Comparison of ENCODE assay signal across 1 cellular context in the genomic region with DNA sequence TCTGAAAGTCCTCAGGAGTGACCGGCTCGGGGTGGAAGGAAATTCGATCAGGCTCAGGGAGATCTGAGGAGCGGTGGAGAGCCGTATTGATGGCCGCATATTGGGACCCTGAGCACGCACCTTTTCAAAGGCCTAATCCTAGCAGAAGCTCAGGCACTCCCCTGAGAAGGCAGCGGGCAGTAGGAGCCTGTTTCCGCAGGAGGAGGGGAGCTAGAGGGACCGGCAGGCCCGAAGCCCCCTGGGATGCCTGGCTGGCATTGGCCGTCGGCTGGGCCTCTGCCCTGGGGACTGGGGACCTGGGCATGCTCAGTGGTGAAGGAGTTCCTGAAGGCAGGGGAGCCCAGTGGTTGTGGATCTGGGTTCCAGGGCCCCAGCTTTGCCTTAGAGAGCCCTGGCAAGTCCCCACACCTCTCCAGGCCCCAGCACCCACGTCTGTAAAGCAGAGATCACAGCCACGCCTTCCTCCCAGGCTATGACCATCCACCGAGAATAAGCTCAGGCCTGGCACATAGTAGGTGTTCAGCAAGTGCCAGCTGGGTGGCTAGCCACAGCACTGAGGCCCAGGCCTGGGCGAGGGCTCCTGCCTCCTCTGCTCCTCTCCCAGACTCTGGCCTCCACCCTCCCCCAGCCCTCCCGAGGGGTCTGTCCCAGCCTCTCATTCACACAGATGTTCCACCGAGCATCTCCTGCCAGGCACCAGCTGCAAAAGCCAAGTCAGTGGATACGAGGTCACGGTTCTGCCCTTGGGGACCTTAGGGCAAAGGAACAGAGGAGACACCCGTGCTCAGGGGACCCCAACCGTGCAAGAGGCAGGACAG.
TF ChIP-seq lines count a peak whose summit lies in the region.

No MANE protein-coding gene starts in this region.

TF ChIP-seq in WTC11, 78 proteins besides CTCF, POLR2A, EP300 and RAD21:
- TF ChIP-seq EMX1 (CRISPR knock-in tag; IDR thresholded peaks at IDR 0.05) (no peak), FOXJ3 (CRISPR knock-in tag; IDR thresholded peaks at IDR 0.05; ENCODE audit: borderline replicate concordance) (no peak), NFE2L1 (CRISPR knock-in tag; IDR thresholded peaks at IDR 0.05) (no peak), RORB (CRISPR knock-in tag; IDR thresholded peaks at IDR 0.05) (no peak), ATF1 (CRISPR knock-in tag; IDR thresholded peaks at IDR 0.05) (no peak), ZNF138 (CRISPR knock-in tag; conservative IDR thresholded peaks at IDR 0.05) (no peak), NFATC4 (CRISPR knock-in tag; IDR thresholded peaks at IDR 0.05) (no peak)
- TF ChIP-seq, protein P1, sequence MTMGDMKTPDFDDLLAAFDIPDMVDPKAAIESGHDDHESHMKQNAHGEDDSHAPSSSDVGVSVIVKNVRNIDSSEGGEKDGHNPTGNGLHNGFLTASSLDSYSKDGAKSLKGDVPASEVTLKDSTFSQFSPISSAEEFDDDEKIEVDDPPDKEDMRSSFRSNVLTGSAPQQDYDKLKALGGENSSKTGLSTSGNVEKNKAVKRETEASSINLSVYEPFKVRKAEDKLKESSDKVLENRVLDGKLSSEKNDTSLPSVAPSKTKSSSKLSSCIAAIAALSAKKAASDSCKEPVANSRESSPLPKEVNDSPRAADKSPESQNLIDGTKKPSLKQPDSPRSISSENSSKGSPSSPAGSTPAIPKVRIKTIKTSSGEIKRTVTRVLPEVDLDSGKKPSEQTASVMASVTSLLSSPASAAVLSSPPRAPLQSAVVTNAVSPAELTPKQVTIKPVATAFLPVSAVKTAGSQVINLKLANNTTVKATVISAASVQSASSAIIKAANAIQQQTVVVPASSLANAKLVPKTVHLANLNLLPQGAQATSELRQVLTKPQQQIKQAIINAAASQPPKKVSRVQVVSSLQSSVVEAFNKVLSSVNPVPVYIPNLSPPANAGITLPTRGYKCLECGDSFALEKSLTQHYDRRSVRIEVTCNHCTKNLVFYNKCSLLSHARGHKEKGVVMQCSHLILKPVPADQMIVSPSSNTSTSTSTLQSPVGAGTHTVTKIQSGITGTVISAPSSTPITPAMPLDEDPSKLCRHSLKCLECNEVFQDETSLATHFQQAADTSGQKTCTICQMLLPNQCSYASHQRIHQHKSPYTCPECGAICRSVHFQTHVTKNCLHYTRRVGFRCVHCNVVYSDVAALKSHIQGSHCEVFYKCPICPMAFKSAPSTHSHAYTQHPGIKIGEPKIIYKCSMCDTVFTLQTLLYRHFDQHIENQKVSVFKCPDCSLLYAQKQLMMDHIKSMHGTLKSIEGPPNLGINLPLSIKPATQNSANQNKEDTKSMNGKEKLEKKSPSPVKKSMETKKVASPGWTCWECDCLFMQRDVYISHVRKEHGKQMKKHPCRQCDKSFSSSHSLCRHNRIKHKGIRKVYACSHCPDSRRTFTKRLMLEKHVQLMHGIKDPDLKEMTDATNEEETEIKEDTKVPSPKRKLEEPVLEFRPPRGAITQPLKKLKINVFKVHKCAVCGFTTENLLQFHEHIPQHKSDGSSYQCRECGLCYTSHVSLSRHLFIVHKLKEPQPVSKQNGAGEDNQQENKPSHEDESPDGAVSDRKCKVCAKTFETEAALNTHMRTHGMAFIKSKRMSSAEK (CRISPR knock-in tag; IDR thresholded peaks at IDR 0.05; ENCODE audit: borderline replicate concordance): no peak
- TF ChIP-seq, protein P2, sequence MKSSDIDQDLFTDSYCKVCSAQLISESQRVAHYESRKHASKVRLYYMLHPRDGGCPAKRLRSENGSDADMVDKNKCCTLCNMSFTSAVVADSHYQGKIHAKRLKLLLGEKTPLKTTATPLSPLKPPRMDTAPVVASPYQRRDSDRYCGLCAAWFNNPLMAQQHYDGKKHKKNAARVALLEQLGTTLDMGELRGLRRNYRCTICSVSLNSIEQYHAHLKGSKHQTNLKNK (CRISPR knock-in tag; IDR thresholded peaks at IDR 0.05): no peak
- TF ChIP-seq, protein P3, sequence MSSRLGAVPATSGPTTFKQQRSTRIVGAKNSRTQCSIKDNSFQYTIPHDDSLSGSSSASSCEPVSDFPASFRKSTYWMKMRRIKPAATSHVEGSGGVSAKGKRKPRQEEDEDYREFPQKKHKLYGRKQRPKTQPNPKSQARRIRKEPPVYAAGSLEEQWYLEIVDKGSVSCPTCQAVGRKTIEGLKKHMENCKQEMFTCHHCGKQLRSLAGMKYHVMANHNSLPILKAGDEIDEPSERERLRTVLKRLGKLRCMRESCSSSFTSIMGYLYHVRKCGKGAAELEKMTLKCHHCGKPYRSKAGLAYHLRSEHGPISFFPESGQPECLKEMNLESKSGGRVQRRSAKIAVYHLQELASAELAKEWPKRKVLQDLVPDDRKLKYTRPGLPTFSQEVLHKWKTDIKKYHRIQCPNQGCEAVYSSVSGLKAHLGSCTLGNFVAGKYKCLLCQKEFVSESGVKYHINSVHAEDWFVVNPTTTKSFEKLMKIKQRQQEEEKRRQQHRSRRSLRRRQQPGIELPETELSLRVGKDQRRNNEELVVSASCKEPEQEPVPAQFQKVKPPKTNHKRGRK (CRISPR knock-in tag; IDR thresholded peaks at IDR 0.05; ENCODE audit: borderline replicate concordance): no peak
- TF ChIP-seq, protein P4, sequence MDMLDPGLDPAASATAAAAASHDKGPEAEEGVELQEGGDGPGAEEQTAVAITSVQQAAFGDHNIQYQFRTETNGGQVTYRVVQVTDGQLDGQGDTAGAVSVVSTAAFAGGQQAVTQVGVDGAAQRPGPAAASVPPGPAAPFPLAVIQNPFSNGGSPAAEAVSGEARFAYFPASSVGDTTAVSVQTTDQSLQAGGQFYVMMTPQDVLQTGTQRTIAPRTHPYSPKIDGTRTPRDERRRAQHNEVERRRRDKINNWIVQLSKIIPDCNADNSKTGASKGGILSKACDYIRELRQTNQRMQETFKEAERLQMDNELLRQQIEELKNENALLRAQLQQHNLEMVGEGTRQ (CRISPR knock-in tag; IDR thresholded peaks at IDR 0.05): no peak
- TF ChIP-seq, protein P5, sequence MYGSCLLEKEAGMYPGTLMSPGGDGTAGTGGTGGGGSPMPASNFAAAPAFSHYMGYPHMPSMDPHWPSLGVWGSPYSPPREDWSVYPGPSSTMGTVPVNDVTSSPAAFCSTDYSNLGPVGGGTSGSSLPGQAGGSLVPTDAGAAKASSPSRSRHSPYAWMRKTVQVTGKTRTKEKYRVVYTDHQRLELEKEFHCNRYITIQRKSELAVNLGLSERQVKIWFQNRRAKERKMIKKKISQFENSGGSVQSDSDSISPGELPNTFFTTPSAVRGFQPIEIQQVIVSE (CRISPR knock-in tag; IDR thresholded peaks at IDR 0.05; ENCODE audit: borderline replicate concordance): no peak
- TF ChIP-seq, protein P6, sequence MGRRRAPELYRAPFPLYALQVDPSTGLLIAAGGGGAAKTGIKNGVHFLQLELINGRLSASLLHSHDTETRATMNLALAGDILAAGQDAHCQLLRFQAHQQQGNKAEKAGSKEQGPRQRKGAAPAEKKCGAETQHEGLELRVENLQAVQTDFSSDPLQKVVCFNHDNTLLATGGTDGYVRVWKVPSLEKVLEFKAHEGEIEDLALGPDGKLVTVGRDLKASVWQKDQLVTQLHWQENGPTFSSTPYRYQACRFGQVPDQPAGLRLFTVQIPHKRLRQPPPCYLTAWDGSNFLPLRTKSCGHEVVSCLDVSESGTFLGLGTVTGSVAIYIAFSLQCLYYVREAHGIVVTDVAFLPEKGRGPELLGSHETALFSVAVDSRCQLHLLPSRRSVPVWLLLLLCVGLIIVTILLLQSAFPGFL (CRISPR knock-in tag; IDR thresholded peaks at IDR 0.05; ENCODE audit: borderline replicate concordance): no peak
- TF ChIP-seq, protein P7, sequence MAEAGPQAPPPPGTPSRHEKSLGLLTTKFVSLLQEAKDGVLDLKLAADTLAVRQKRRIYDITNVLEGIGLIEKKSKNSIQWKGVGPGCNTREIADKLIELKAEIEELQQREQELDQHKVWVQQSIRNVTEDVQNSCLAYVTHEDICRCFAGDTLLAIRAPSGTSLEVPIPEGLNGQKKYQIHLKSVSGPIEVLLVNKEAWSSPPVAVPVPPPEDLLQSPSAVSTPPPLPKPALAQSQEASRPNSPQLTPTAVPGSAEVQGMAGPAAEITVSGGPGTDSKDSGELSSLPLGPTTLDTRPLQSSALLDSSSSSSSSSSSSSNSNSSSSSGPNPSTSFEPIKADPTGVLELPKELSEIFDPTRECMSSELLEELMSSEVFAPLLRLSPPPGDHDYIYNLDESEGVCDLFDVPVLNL (CRISPR knock-in tag; IDR thresholded peaks at IDR 0.05; ENCODE audit: borderline replicate concordance, low read depth): no peak
TF ChIP-seq in WTC11: peak in this region for 0.
